In the genomic region with DNA sequence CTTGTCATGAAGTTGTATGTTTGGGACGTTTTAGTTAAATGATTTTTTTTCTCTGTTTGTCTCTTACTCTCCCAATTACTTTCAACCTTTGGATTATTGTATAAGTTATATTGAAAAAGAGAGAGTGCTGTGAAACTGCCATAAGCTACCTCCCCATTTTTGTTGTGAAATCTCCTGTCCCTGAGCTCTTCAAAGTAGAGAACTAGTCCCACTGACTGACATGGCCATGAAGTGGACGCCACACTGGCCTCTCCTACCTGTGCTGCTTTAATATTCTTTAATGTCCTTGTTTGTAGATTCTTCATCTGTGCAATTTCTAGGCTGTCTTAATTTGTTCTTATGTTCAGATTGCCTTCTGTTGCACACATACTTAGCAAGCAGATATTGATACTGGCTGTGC, we compare ENCODE assay signal across 1 cellular context.
TF ChIP-seq lines count a peak whose summit lies in the region.

No MANE protein-coding gene starts in this region.

TF ChIP-seq in SK-N-SH, 30 proteins besides CTCF, POLR2A, EP300 and RAD21 (continued from another document):
- TF ChIP-seq, protein P1, sequence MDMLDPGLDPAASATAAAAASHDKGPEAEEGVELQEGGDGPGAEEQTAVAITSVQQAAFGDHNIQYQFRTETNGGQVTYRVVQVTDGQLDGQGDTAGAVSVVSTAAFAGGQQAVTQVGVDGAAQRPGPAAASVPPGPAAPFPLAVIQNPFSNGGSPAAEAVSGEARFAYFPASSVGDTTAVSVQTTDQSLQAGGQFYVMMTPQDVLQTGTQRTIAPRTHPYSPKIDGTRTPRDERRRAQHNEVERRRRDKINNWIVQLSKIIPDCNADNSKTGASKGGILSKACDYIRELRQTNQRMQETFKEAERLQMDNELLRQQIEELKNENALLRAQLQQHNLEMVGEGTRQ (IDR thresholded peaks at IDR 0.05; ENCODE audit: borderline replicate concordance, low read depth, low read length) = no peak
- TF ChIP-seq RXRA (IDR thresholded peaks at IDR 0.05; ENCODE audit: borderline replicate concordance, low read depth) (no peak), MEF2A (IDR thresholded peaks at IDR 0.05; ENCODE audit: borderline replicate concordance, low read depth) (no peak), NRF1 (IDR thresholded peaks at IDR 0.05; ENCODE audit: low read depth, low read length) (no peak), GABPA (IDR thresholded peaks at IDR 0.05; ENCODE audit: low read depth) (no peak), TCF12 (IDR thresholded peaks at IDR 0.05) (no peak), GATA2 (CRISPR knock-in tag; IDR thresholded peaks at IDR 0.05) (no peak), MXI1 (IDR thresholded peaks at IDR 0.05; ENCODE audit: low read depth, low read length) (no peak), JUND (IDR thresholded peaks at IDR 0.05) (no peak)
- TF ChIP-seq, protein P2, sequence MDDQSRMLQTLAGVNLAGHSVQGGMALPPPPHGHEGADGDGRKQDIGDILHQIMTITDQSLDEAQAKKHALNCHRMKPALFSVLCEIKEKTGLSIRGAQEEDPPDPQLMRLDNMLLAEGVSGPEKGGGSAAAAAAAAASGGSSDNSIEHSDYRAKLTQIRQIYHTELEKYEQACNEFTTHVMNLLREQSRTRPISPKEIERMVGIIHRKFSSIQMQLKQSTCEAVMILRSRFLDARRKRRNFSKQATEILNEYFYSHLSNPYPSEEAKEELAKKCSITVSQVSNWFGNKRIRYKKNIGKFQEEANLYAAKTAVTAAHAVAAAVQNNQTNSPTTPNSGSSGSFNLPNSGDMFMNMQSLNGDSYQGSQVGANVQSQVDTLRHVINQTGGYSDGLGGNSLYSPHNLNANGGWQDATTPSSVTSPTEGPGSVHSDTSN (IDR thresholded peaks at IDR 0.05) = no peak
